9 cellular contexts compared by ENCODE assay signal in the genomic region with DNA sequence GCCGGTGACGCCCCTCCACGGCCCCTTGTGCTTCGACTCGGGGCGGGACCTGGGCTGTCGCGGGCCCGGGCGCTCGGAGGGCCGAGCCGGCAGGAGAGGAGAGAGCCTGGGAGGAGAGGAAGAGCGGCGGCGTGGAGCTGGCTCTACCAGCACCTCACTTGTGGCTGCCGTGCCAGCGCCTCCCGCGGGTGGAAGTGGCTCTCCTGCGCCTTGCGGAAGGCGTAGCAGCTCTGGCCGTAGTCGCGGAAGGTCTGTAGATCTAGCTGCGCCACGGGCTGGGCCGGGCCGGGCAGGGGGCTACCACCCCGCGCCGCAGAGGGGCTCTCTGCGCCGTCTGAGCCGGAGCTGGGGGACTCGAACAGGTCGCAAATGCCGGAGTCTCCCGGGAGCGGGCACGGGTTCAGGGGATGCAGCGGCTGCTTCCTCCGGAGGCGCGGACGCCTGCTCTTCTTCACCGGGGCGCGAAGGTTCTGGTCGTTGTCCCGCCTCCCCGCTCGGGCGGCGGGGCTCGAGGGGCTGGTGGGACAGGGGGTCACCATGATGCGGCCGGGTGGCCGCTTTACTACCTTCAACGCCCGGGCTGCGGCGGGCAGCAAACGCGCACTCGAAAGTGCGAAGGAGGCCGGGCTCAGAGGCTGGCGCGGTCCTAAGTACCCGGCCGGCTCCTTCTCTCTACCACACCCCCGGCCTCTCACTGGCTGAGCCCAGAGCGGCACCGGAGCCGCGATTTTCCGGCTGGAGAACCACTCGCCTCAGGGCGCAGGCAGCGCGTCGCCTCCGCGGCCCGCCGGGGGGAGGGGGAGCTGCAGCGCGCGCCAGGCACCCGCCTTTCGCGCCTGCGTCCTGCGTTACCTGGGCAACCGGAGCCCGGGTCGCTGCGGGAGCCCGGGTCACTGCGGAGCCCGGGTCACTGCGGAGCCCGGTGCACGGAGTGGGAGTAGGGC. TPM values are rescaled to one million over a fixed set of nuclear protein-coding genes. Genes with fewer than 3 reads are reported as not detected.
DNase-seq lines count a peak whose midpoint lies in the region; ATAC-seq and TF ChIP-seq lines count a peak whose summit lies in the region.
"Had no signal": no experiment of that assay in that cellular context is flagged by ENCODE, and none has a peak within 500 bp of the region (broad histone marks: within the 10 kb centered on the region; RNA-seq: fewer than 3 reads in every experiment).

A gene with protein sequence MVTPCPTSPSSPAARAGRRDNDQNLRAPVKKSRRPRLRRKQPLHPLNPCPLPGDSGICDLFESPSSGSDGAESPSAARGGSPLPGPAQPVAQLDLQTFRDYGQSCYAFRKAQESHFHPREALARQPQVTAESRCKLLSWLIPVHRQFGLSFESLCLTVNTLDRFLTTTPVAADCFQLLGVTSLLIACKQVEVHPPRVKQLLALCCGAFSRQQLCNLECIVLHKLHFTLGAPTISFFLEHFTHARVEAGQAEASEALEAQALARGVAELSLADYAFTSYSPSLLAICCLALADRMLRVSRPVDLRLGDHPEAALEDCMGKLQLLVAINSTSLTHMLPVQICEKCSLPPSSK (minus strand): TSS at position 624 of the 944 bp plus-strand sequence. CDS start 85 bp downstream, at position 539.

- peak; percentile 63 for ATAC-seq in GM21390 (IDR thresholded peaks at IDR 0.05; ENCODE audit: unreplicated experiment)

- no peaks in the 10 kb centered on the region for H3K36me3 Mint-ChIP-seq in CD8-positive, alpha-beta memory T cell

- H3K36me3 ChIP-seq in CD8-positive, alpha-beta memory T cell (ENCODE audit: insufficient read depth, low read length): no peaks in the 10 kb centered on the region
- H3K36me3 ChIP-seq in KMS-11 (ENCODE audit: insufficient read depth) (no peaks in the 10 kb centered on the region), PC-9 (ENCODE audit: low read depth) (no peaks in the 10 kb centered on the region), vagina (no peaks in the 10 kb centered on the region)

- H3K9me3 ChIP-seq in CD8-positive, alpha-beta memory T cell (ENCODE audit: low read length): no peaks in the 10 kb centered on the region
- H3K9me3 ChIP-seq in PC-9 (ENCODE audit: insufficient read depth, low read depth) (no peaks in the 10 kb centered on the region), vagina (no peaks in the 10 kb centered on the region)

- H3K4me2 ChIP-seq in KMS-11 (peak within 1 kb of the TSS; percentile 75), PC-9 (peak within 1 kb of the TSS; percentile 97)

- H3K27me3 Mint-ChIP-seq in CD8-positive, alpha-beta memory T cell: peaks cover 72 to 73% of the 10 kb centered on the region in 2 donors

- no peaks in the 10 kb centered on the region for H3K9me2 ChIP-seq in PC-9 (ENCODE audit: insufficient read depth)

- CTCF ChIA-PET in CD8-positive, alpha-beta memory T cell (lab: Charles Lee): interaction anchor here (0.6 to 2.0 kb wide), 6 partner anchors 7 to 752 kb away, joined by 3 to 4 read pairs (median 3); no protein-coding TSS in a partner anchor
- CTCF ChIA-PET in PC-9 (lab: Charles Lee): interaction anchor here (0.6 to 1.4 kb wide), 5 partner anchors 46 to 74 kb away, joined by 3 to 7 read pairs (median 5); partner anchors contain the start of genes DHX29 and MTREX

- H3K4me3 Mint-ChIP-seq in CD8-positive, alpha-beta memory T cell: peak within 1 kb of the TSS; percentile 80 to 94 (median 87)

- peaks cover 32% of the 10 kb centered on the region for H3K4me1 ChIP-seq in CD8-positive, alpha-beta memory T cell (ENCODE audit: insufficient read depth, low read length)
- H3K4me1 ChIP-seq in KMS-11 (ENCODE audit: low read depth, poor library complexity, severe bottlenecking) (peaks cover 13% of the 10 kb centered on the region), PC-9 (replicated peaks; ENCODE audit: insufficient read depth) (peaks cover 22% of the 10 kb centered on the region), vagina (peaks cover 41% of the 10 kb centered on the region)

- BruUV-seq in PC-9 (replicated peaks; lab: Mats Ljungman, UMichigan): no TSS peak

- peaks cover 55% of the 10 kb centered on the region for H3K27me3 ChIP-seq in CD8-positive, alpha-beta memory T cell (ENCODE audit: insufficient read depth, low read length, poor library complexity, severe bottlenecking)
- H3K27me3 ChIP-seq in KMS-11 (ENCODE audit: insufficient read depth, low read depth) (no peaks in the 10 kb centered on the region), PC-9 (ENCODE audit: insufficient read depth, low read depth) (no peaks in the 10 kb centered on the region), vagina (peaks cover 19% of the 10 kb centered on the region)

- no peak within 1 kb of the TSS for H3K27ac ChIP-seq in CD8-positive, alpha-beta memory T cell (ENCODE audit: low read depth, low read length)
- peak within 1 kb of the TSS; percentile 46 for H3K27ac ChIP-seq in KMS-11
- peak within 1 kb of the TSS; percentile 38 for H3K27ac ChIP-seq in PC-9
- no peak within 1 kb of the TSS for H3K27ac ChIP-seq in vagina

- TF ChIP-seq POLR2A in vagina (IDR thresholded peaks at IDR 0.05): no peak

- H4K20me1 ChIP-seq in KMS-11 (ENCODE audit: insufficient read depth) (no peaks in the 10 kb centered on the region), PC-9 (ENCODE audit: insufficient read depth) (no peaks in the 10 kb centered on the region)

- H3K4me3 ChIP-seq in CD8-positive, alpha-beta memory T cell (ENCODE audit: low read length): peak within 1 kb of the TSS; percentile 55
- H3K4me3 ChIP-seq in KMS-11 (IDR thresholded peaks at IDR 0.05; ENCODE audit: insufficient read depth, low read depth, low read length) (no peak within 1 kb of the TSS), PC-9 (peak within 1 kb of the TSS; percentile 89), vagina (peak within 1 kb of the TSS; percentile 58)

- no peak for TF ChIP-seq CTCF in KMS-11 (conservative IDR thresholded peaks at IDR 0.05; ENCODE audit: low read depth, low read length)
- no peak for TF ChIP-seq CTCF in PC-9 (conservative IDR thresholded peaks at IDR 0.05)
- no peak for TF ChIP-seq CTCF in vagina (IDR thresholded peaks at IDR 0.05)

- peaks cover 0 to 1% (median 0%) of the 10 kb centered on the region in 5 donors for H3K9me3 Mint-ChIP-seq in CD8-positive, alpha-beta memory T cell

- peak within 1 kb of the TSS; percentile 99 for H2AFZ ChIP-seq in KMS-11 (ENCODE audit: low read depth)
- H2AFZ ChIP-seq in PC-9: peak within 1 kb of the TSS; percentile 97

- POLR2A ChIA-PET in CD8-positive, alpha-beta memory T cell (lab: Charles Lee): interaction anchor here (0.6 to 1.7 kb wide), 5 partner anchors 10 to 575 kb away, joined by 3 to 5 read pairs (median 3); partner anchors contain the start of genes DHX29 and MTREX
- POLR2A ChIA-PET in PC-9 (lab: Charles Lee; ENCODE audit: unreplicated experiment): interaction anchor here (0.5 to 0.7 kb wide), 4 partner anchors 69 to 168 kb away, joined by 3 to 7 read pairs (median 6); no protein-coding TSS in a partner anchor

- H3F3A ChIP-seq in PC-9 (ENCODE audit: insufficient read depth, low read depth): peaks cover 29% of the 10 kb centered on the region

- intact Hi-C loops in PC-9 (cut with micrococcal nuclease; ENCODE audit: unreplicated experiment): loop anchor here (2.0 kb wide), 1 partner anchor 74 kb away; the partner anchor contains the start of genes DHX29 and MTREX
- intact Hi-C loops in vagina (cut with DNase I): no loop called here

- H3K9ac ChIP-seq in KMS-11: peak within 1 kb of the TSS; percentile 64

- peak; percentile 38 to 69 (median 46) for DNase-seq in CD8-positive, alpha-beta memory T cell
- DNase-seq in PC-9: peak; percentile 81 to 86
- DNase-seq in activated naive CD4-positive, alpha-beta T cell treated with Interleukin-2 at 50 U/mL for 16 hours: peak; percentile 63
- DNase-seq in globus pallidus (ENCODE audit: low spot score): peak; percentile 20
- peak; percentile 35 for DNase-seq in non-pigmented ciliary epithelial cell (ENCODE audit: low read depth)
- no peak for DNase-seq in vagina (ENCODE audit: extremely low spot score in 2 of 2)

- H3K79me2 ChIP-seq in KMS-11 (ENCODE audit: insufficient read depth, low read depth) (no peaks in the 10 kb centered on the region; the same call in 1 of the 2 replicates), PC-9 (ENCODE audit: low read depth) (no peaks in the 10 kb centered on the region)

- H3K4me1 Mint-ChIP-seq in CD8-positive, alpha-beta memory T cell: peaks cover 27 to 39% (median 30%) of the 10 kb centered on the region in 3 donors

- H3K27ac Mint-ChIP-seq in CD8-positive, alpha-beta memory T cell: peak within 1 kb of the TSS in 3 of 8 donors; percentile 7 to 51 (median 25)

RNA-seq across cellular contexts. Expression of the gene that starts here (rescaled TPM):
- total RNA-seq in CD8-positive, alpha-beta memory T cell: under 1 TPM in 1 of 2 experiments, not detected in 1; 0.20 TPM
- polyA plus RNA-seq in CD8-positive, alpha-beta memory T cell: 0.12 TPM
- 4.7 and 7.1 TPM in 2 replicates for total RNA-seq in PC-9 (2021)
- total RNA-seq in vagina: not detected
- total RNA-seq: T-helper 2 cell treated with Interferon-gamma antibody and Interleukin-4, amounts not matched to agents 100 ng/mL and 5 ng/mL, for 36 hours had no signal

Comparison
In these comparisons a context has a peak if more than half of its experiments do, and no peak if none do; other contexts are left out.
1. Peak in DNase-seq and H3K4me3 ChIP-seq in CD8-positive, alpha-beta memory T cell; RNA of the gene not detected or under 1 TPM.
2. DNase-seq: peak in PC-9 (2 of 2), activated naive CD4-positive, alpha-beta T cell treated with Interleukin-2 at 50 U/mL for 16 hours (single experiment), globus pallidus (single experiment) and non-pigmented ciliary epithelial cell (single experiment); none in vagina (0 of 2).
3. H3K27ac ChIP-seq: peak in KMS-11 (single experiment) and PC-9 (single experiment); none in CD8-positive, alpha-beta memory T cell (single experiment) and vagina (single experiment).